ENCODE assay signal across 3 cellular contexts in the genomic region with DNA sequence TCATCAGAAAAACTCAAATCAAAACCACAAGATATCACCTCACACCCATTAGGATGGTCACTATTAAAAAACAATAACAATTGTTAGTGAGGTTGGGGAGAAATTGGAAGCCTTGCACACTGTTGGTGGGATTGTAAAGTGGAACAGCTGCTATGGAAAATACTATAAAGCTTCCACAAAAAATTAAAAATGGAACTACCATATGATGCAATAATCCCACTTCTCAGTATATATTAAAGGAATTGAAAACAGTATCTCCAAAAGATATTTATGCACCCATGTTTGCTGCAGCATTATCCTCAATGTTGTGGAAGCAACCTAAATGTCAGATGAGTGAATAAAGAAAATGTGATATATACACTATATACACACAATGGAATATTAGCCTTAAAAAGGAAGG.
TF ChIP-seq lines count a peak whose summit lies in the region.

No MANE protein-coding gene starts in this region.

TF ChIP-seq in A549, 52 proteins besides CTCF, POLR2A, EP300 and RAD21:
- no peak for TF ChIP-seq HEYL (CRISPR knock-in tag; IDR thresholded peaks at IDR 0.05)
- peak in 1 of 2 experiments; percentile 19; a peak in 1 of 4 replicates for TF ChIP-seq CEBPB (IDR thresholded peaks at IDR 0.05)

TF ChIP-seq in HCT116, 20 proteins besides CTCF, POLR2A, EP300 and RAD21:
- no peak for TF ChIP-seq JUND (IDR thresholded peaks at IDR 0.05)
- no peak for TF ChIP-seq ELF1 (IDR thresholded peaks at IDR 0.05; ENCODE audit: borderline replicate concordance, low read depth)
- TF ChIP-seq CBX3 (IDR thresholded peaks at IDR 0.05; ENCODE audit: low read depth) = no peak
- TF ChIP-seq EZH2 (IDR thresholded peaks at IDR 0.05) = no peak
- TF ChIP-seq ZFX (IDR thresholded peaks at IDR 0.05) = no peak
- TF ChIP-seq, protein P1, sequence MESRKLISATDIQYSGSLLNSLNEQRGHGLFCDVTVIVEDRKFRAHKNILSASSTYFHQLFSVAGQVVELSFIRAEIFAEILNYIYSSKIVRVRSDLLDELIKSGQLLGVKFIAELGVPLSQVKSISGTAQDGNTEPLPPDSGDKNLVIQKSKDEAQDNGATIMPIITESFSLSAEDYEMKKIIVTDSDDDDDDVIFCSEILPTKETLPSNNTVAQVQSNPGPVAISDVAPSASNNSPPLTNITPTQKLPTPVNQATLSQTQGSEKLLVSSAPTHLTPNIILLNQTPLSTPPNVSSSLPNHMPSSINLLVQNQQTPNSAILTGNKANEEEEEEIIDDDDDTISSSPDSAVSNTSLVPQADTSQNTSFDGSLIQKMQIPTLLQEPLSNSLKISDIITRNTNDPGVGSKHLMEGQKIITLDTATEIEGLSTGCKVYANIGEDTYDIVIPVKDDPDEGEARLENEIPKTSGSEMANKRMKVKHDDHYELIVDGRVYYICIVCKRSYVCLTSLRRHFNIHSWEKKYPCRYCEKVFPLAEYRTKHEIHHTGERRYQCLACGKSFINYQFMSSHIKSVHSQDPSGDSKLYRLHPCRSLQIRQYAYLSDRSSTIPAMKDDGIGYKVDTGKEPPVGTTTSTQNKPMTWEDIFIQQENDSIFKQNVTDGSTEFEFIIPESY (IDR thresholded peaks at IDR 0.05; ENCODE audit: extremely low read depth, insufficient replicate concordance, low read length) = no peak
- TF ChIP-seq, protein P2, sequence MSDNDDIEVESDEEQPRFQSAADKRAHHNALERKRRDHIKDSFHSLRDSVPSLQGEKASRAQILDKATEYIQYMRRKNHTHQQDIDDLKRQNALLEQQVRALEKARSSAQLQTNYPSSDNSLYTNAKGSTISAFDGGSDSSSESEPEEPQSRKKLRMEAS (IDR thresholded peaks at IDR 0.05) = no peak
- no peak for TF ChIP-seq ZNF274 (IDR thresholded peaks at IDR 0.05; ENCODE audit: low read depth, low read length)
- TF ChIP-seq CEBPB (IDR thresholded peaks at IDR 0.05; ENCODE audit: low read depth) = no peak
- TF ChIP-seq TCF7L2 (IDR thresholded peaks at IDR 0.05; ENCODE audit: borderline replicate concordance, extremely low read depth, insufficient read depth, insufficient read length) = no peak

TF ChIP-seq in K562, 482 proteins besides CTCF, POLR2A, EP300 and RAD21:
- TF ChIP-seq, protein P3, sequence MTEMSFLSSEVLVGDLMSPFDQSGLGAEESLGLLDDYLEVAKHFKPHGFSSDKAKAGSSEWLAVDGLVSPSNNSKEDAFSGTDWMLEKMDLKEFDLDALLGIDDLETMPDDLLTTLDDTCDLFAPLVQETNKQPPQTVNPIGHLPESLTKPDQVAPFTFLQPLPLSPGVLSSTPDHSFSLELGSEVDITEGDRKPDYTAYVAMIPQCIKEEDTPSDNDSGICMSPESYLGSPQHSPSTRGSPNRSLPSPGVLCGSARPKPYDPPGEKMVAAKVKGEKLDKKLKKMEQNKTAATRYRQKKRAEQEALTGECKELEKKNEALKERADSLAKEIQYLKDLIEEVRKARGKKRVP (CRISPR knock-in tag; IDR thresholded peaks at IDR 0.05) = 0 out of 2 replicates have a peak, but pooled peaks have one; percentile 18
- no peak for TF ChIP-seq CEBPG (CRISPR knock-in tag; IDR thresholded peaks at IDR 0.05)
- peak; percentile 26 to 73; a peak in 3 of 4 replicates for TF ChIP-seq CEBPG (tag; conservative IDR thresholded peaks at IDR 0.05 in 1 of 2, IDR thresholded peaks at IDR 0.05 in 1 of 2)
- TF ChIP-seq DNMT1 (IDR thresholded peaks at IDR 0.05) = no peak
- TF ChIP-seq CEBPB (tag; IDR thresholded peaks at IDR 0.05) = 0 out of 2 replicates have a peak, but pooled peaks have one; percentile 33
